Comparison of ENCODE assay signal across 9 cellular contexts in the genomic region with DNA sequence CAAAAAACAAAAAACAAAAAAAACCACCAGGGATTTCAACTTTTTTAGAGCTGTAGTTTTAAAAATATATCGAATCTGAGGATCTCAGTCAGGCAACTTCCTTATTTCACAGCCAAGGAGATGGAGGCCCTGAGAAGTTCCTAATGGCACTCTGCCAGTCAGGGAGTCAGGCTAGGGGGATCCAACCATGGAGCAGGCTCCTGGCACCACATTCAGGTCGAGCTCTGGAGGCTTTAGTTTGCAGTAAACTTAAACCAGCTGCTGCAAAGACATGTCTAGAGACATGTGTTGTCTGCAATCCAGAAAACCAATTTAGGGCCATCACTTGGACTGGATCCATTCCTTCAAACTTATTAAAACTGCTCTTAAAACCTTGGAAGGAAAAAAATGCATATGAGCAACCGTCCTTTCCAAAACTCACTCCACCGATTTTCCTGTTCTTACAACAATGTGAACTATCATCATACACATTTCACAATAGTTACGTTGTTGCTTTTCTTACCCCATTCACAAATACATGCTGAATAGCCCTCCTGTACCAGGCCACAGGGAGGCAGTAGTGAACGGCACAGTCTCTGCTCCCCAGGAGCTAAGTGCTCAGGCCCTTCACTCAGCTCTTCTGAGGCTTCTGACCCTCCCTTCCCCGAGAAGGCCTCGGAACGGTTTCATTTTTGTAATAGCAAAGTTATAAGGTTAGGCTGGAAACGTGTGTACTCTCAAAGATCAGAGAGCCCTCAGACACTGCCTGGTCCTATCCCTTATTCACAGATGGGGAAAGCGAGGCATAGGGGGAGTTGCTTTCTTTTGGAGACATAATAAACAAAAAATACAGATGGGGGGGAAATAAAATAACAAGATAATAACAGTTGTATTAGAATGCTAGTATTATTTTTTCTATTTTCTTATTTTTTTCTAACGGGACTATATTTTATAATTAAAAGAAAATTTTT. TPM values are rescaled to one million over a fixed set of nuclear protein-coding genes. Genes with fewer than 3 reads are reported as not detected.
DNase-seq lines count a peak whose midpoint lies in the region; ATAC-seq and TF ChIP-seq lines count a peak whose summit lies in the region.
"Had no signal": no experiment of that assay in that cellular context is flagged by ENCODE, and none has a peak within 500 bp of the region (broad histone marks: within the 10 kb centered on the region; RNA-seq: fewer than 3 reads in every experiment).

No MANE protein-coding gene starts in this region.

- in situ Hi-C loops in GM23248 (cut with MboI) = loop anchor here (10.0 kb wide), 1 partner anchor 85 kb away; no protein-coding TSS in a partner anchor

- peak overlapping the region; percentile 45 for H3K27ac ChIP-seq in GM23248
- H3K27ac ChIP-seq in breast epithelium = peak overlapping the region; percentile 69 to 71
- H3K27ac ChIP-seq in left lung = peak overlapping the region; percentile 13 to 51
- peak overlapping the region in 1 of 4 donors; percentile 33 for H3K27ac ChIP-seq in tibial nerve
- H3K27ac ChIP-seq: gastrocnemius medialis had no signal

- peak overlapping the region; percentile 47; the same call in 1 of the 2 replicates for H3K9ac ChIP-seq in GM23248

- TF ChIP-seq CTCF in breast epithelium (IDR thresholded peaks at IDR 0.05) = peak; percentile 40 to 52 (median 50)
- TF ChIP-seq CTCF in left lung (IDR thresholded peaks at IDR 0.05) = peak; percentile 53 to 60
- TF ChIP-seq CTCF in tibial nerve (IDR thresholded peaks at IDR 0.05) = peak; percentile 16 to 37 (median 31)

- H3K9me3 ChIP-seq in GM23248 (ENCODE audit: low read depth) = no peaks in the 10 kb centered on the region
- H3K9me3 ChIP-seq in breast epithelium = no peaks in the 10 kb centered on the region
- H3K9me3 ChIP-seq in left lung = no peaks in the 10 kb centered on the region
- H3K9me3 ChIP-seq in tibial nerve = no peaks in the 10 kb centered on the region
- H3K9me3 ChIP-seq: gastrocnemius medialis had no signal

- peaks cover 20% of the 10 kb centered on the region for H3F3A ChIP-seq in GM23248 (ENCODE audit: insufficient read depth)

- H3K4me1 ChIP-seq in GM23248 (ENCODE audit: insufficient read depth) = peaks cover 32% of the 10 kb centered on the region
- peaks cover 0 to 8% of the 10 kb centered on the region in 2 donors for H3K4me1 ChIP-seq in breast epithelium
- H3K4me1 ChIP-seq in left lung = peaks cover 5 to 36% of the 10 kb centered on the region in 2 donors
- peaks cover 0 to 19% (median 0%) of the 10 kb centered on the region in 4 donors for H3K4me1 ChIP-seq in tibial nerve

- H3K4me3 ChIP-seq in GM23248 (0 out of 2 replicates have a peak overlapping the region, but pooled peaks have one; percentile 22), breast epithelium (no peak overlapping the region), left lung (no peak overlapping the region), tibial nerve (no peak overlapping the region)
- H3K4me3 ChIP-seq: gastrocnemius medialis had no signal

- H3K36me3 ChIP-seq in GM23248 (ENCODE audit: low read depth) (no peaks in the 10 kb centered on the region; the same call in 1 of the 2 replicates), breast epithelium (no peaks in the 10 kb centered on the region), left lung (peaks cover 0 to 51% of the 10 kb centered on the region in 2 donors), tibial nerve (peaks cover 0 to 84% (median 5%) of the 10 kb centered on the region in 3 donors)

- DNase-seq in AG08396 (ENCODE audit: low spot score) (peak; percentile 63), GM23248 (peak; percentile 84), SHP77 treated with DMSO at 0.1 percent for 48 hours (lab: John Stamatoyannopoulos, UW) (peak; percentile 7), breast epithelium (ENCODE audit: low spot score in 2 of 2) (peak in 1 of 2 donors; percentile 44), left lung (peak in 1 of 2 donors; percentile 81), tibial nerve (ENCODE audit: low spot score in 2 of 2) (peak in 1 of 2 donors; percentile 27), NCI-H226 (no peak)

- H3K4me2 ChIP-seq in GM23248 (ENCODE audit: unreplicated experiment) = peak overlapping the region; percentile 45

- H3K79me2 ChIP-seq in GM23248 (ENCODE audit: insufficient read depth) = no peaks in the 10 kb centered on the region

- TF ChIP-seq EP300 in tibial nerve (IDR thresholded peaks at IDR 0.05) = no peak

- H3K27me3 ChIP-seq in GM23248 (replicated peaks; ENCODE audit: insufficient read depth) (no peaks in the 10 kb centered on the region), breast epithelium (no peaks in the 10 kb centered on the region), left lung (no peaks in the 10 kb centered on the region), tibial nerve (no peaks in the 10 kb centered on the region)
- H3K27me3 ChIP-seq: gastrocnemius medialis had no signal

- peak overlapping the region; percentile 51; the same call in 1 of the 2 replicates for H2AFZ ChIP-seq in GM23248

- ATAC-seq in left lung = peak; percentile 98
- no peak for ATAC-seq in HG02588 (IDR thresholded peaks at IDR 0.05; ENCODE audit: unreplicated experiment)

- WGBS in GM23248 (ENCODE audit: low coverage in 1 of 2, low lambda C conversion rate in 2 of 2, missing lambda C conversion rate in 2 of 2), 2 experiments = 21 to 23% methylated on average over 12 of the region's 12 CpGs
- WGBS in tibial nerve, 2 donors = 57 to 58% methylated on average over 12 of the region's 12 CpGs

- no peaks in the 10 kb centered on the region for H3K9me2 ChIP-seq in GM23248 (ENCODE audit: insufficient read depth)

- TF ChIP-seq POLR2A in breast epithelium (IDR thresholded peaks at IDR 0.05) (no peak), tibial nerve (IDR thresholded peaks at IDR 0.05) (no peak)

- intact Hi-C loops in breast epithelium (cut with DNase I; ENCODE audit: low total_unique reads) = loop anchor here (5.0 kb wide), 1 partner anchor 87 kb away; no protein-coding TSS in a partner anchor
- intact Hi-C loops in left lung (cut with DNase I) = no loop called here

- no peaks in the 10 kb centered on the region for H4K20me1 ChIP-seq in GM23248 (ENCODE audit: insufficient read depth)

RNA-seq across cellular contexts. Expression of gene RFT1, which starts 20.1 kb away (rescaled TPM):
- total RNA-seq in GM23248 (2014; rRNA removed; shearing (Covaris generic)) = 20.9 and 35.0 TPM in 2 replicates
- 35.7 and 43.8 TPM in 2 replicates for polyA plus RNA-seq in GM23248 (2016; fragmentation: Nextera tagmentation; extraction: Ambion mirVana)
- total RNA-seq in breast epithelium (10 to 100 TPM in 2 of 3 donors, 1 to 10 TPM in 1; 9.5 to 11.7 (median 10.1) TPM), left lung (10 to 100 TPM; 24.3 to 28.0 TPM), tibial nerve (10 to 100 TPM; 12.0 to 18.6 (median 14.6) TPM)

RNA-seq across cellular contexts. Expression of gene PRKCD, which starts 50.9 kb away (rescaled TPM):
- 1.8 and 2.5 TPM in 2 replicates for total RNA-seq in GM23248 (2014; rRNA removed; shearing (Covaris generic))
- 9.2 and 9.6 TPM in 2 replicates for polyA plus RNA-seq in GM23248 (2016; fragmentation: Nextera tagmentation; extraction: Ambion mirVana)
- 10 to 100 TPM; 14.0 to 36.8 (median 15.1) TPM for total RNA-seq in breast epithelium
- total RNA-seq in left lung = 10 to 100 TPM; 73.2 to 73.7 TPM
- total RNA-seq in tibial nerve = 10 to 100 TPM; 13.5 to 30.6 (median 19.9) TPM
